In genomic region chr11:61949169-61950034, GRCh38 we compare ENCODE assay signal across 1 cellular context.
A peak's percentile ranks its signal among the peaks of the same experiment; 100 is the strongest.
TF ChIP-seq lines count a peak whose summit lies in the region.

No MANE protein-coding gene starts in this region.

TF ChIP-seq in HEK293, 187 proteins besides CTCF, POLR2A, EP300 and RAD21 (continued from another document):
- TF ChIP-seq ZNF394 (tag by site-specific recombination; IDR thresholded peaks at IDR 0.05; ENCODE audit: borderline replicate concordance) = peak; percentile 81
- no peak for TF ChIP-seq ZNF623 (tag by site-specific recombination; IDR thresholded peaks at IDR 0.05)
- no peak for TF ChIP-seq ZNF112 (tag by site-specific recombination; IDR thresholded peaks at IDR 0.05)
- peak; percentile 91 for TF ChIP-seq MZF1 (tag by site-specific recombination; IDR thresholded peaks at IDR 0.05; ENCODE audit: borderline replicate concordance)
- TF ChIP-seq ZNF341 (tag by site-specific recombination; IDR thresholded peaks at IDR 0.05; ENCODE audit: low read depth) = peak; percentile 99
- no peak for TF ChIP-seq ZNF302 (tag by site-specific recombination; IDR thresholded peaks at IDR 0.05; ENCODE audit: low read depth)
- no peak for TF ChIP-seq ZNF391 (tag by site-specific recombination; IDR thresholded peaks at IDR 0.05; ENCODE audit: borderline replicate concordance, low read depth)
- no peak for TF ChIP-seq SETDB1 (IDR thresholded peaks at IDR 0.05; ENCODE audit: insufficient read length, low read length)
- TF ChIP-seq ZNF221 (tag by site-specific recombination; IDR thresholded peaks at IDR 0.05; ENCODE audit: borderline replicate concordance) = no peak
- TF ChIP-seq ZSCAN23 (tag by site-specific recombination; IDR thresholded peaks at IDR 0.05) = no peak
- TF ChIP-seq ZNF335 (tag by site-specific recombination; conservative IDR thresholded peaks at IDR 0.05) = peak; percentile 48; the same call in 1 of the 2 replicates
- TF ChIP-seq IKZF3 (tag by site-specific recombination; IDR thresholded peaks at IDR 0.05) = peak; percentile 60
- no peak for TF ChIP-seq ZNF10 (tag by site-specific recombination; IDR thresholded peaks at IDR 0.05)
- no peak for TF ChIP-seq ZNF621 (tag by site-specific recombination; IDR thresholded peaks at IDR 0.05)
- TF ChIP-seq, protein P1, sequence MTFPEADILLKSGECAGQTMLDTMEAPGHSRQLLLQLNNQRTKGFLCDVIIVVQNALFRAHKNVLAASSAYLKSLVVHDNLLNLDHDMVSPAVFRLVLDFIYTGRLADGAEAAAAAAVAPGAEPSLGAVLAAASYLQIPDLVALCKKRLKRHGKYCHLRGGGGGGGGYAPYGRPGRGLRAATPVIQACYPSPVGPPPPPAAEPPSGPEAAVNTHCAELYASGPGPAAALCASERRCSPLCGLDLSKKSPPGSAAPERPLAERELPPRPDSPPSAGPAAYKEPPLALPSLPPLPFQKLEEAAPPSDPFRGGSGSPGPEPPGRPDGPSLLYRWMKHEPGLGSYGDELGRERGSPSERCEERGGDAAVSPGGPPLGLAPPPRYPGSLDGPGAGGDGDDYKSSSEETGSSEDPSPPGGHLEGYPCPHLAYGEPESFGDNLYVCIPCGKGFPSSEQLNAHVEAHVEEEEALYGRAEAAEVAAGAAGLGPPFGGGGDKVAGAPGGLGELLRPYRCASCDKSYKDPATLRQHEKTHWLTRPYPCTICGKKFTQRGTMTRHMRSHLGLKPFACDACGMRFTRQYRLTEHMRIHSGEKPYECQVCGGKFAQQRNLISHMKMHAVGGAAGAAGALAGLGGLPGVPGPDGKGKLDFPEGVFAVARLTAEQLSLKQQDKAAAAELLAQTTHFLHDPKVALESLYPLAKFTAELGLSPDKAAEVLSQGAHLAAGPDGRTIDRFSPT (tag by site-specific recombination; IDR thresholded peaks at IDR 0.05) = no peak
- TF ChIP-seq, protein P2, sequence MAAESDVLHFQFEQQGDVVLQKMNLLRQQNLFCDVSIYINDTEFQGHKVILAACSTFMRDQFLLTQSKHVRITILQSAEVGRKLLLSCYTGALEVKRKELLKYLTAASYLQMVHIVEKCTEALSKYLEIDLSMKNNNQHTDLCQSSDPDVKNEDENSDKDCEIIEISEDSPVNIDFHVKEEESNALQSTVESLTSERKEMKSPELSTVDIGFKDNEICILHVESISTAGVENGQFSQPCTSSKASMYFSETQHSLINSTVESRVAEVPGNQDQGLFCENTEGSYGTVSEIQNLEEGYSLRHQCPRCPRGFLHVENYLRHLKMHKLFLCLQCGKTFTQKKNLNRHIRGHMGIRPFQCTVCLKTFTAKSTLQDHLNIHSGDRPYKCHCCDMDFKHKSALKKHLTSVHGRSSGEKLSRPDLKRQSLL (tag by site-specific recombination; IDR thresholded peaks at IDR 0.05) = 0 out of 2 replicates have a peak, but pooled peaks have one; percentile 50
- peak; percentile 59 for TF ChIP-seq ZNF692 (tag by site-specific recombination; IDR thresholded peaks at IDR 0.05)
- TF ChIP-seq ZNF266 (tag by site-specific recombination; IDR thresholded peaks at IDR 0.05; ENCODE audit: low read depth) = no peak
- TF ChIP-seq SP2 (tag by site-specific recombination; IDR thresholded peaks at IDR 0.05) = peak; percentile 66
- peak; percentile 73 for TF ChIP-seq ZBTB21 (tag by site-specific recombination; IDR thresholded peaks at IDR 0.05)
- no peak for TF ChIP-seq PRDM1 (tag by site-specific recombination; IDR thresholded peaks at IDR 0.05)
- TF ChIP-seq, protein P3, sequence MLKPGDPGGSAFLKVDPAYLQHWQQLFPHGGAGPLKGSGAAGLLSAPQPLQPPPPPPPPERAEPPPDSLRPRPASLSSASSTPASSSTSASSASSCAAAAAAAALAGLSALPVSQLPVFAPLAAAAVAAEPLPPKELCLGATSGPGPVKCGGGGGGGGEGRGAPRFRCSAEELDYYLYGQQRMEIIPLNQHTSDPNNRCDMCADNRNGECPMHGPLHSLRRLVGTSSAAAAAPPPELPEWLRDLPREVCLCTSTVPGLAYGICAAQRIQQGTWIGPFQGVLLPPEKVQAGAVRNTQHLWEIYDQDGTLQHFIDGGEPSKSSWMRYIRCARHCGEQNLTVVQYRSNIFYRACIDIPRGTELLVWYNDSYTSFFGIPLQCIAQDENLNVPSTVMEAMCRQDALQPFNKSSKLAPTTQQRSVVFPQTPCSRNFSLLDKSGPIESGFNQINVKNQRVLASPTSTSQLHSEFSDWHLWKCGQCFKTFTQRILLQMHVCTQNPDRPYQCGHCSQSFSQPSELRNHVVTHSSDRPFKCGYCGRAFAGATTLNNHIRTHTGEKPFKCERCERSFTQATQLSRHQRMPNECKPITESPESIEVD (tag by site-specific recombination; IDR thresholded peaks at IDR 0.05) = peak; percentile 52
- TF ChIP-seq ZNF311 (tag by site-specific recombination; IDR thresholded peaks at IDR 0.05; ENCODE audit: borderline replicate concordance) = no peak
- peak; percentile 84 for TF ChIP-seq SCRT2 (tag by site-specific recombination; IDR thresholded peaks at IDR 0.05)
- TF ChIP-seq, protein P4, sequence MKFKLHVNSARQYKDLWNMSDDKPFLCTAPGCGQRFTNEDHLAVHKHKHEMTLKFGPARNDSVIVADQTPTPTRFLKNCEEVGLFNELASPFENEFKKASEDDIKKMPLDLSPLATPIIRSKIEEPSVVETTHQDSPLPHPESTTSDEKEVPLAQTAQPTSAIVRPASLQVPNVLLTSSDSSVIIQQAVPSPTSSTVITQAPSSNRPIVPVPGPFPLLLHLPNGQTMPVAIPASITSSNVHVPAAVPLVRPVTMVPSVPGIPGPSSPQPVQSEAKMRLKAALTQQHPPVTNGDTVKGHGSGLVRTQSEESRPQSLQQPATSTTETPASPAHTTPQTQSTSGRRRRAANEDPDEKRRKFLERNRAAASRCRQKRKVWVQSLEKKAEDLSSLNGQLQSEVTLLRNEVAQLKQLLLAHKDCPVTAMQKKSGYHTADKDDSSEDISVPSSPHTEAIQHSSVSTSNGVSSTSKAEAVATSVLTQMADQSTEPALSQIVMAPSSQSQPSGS (tag by site-specific recombination; IDR thresholded peaks at IDR 0.05; ENCODE audit: low read depth) = peak; percentile 99
- TF ChIP-seq ZBTB8A (tag by site-specific recombination; IDR thresholded peaks at IDR 0.05) = peak; percentile 31
- TF ChIP-seq, protein P5, sequence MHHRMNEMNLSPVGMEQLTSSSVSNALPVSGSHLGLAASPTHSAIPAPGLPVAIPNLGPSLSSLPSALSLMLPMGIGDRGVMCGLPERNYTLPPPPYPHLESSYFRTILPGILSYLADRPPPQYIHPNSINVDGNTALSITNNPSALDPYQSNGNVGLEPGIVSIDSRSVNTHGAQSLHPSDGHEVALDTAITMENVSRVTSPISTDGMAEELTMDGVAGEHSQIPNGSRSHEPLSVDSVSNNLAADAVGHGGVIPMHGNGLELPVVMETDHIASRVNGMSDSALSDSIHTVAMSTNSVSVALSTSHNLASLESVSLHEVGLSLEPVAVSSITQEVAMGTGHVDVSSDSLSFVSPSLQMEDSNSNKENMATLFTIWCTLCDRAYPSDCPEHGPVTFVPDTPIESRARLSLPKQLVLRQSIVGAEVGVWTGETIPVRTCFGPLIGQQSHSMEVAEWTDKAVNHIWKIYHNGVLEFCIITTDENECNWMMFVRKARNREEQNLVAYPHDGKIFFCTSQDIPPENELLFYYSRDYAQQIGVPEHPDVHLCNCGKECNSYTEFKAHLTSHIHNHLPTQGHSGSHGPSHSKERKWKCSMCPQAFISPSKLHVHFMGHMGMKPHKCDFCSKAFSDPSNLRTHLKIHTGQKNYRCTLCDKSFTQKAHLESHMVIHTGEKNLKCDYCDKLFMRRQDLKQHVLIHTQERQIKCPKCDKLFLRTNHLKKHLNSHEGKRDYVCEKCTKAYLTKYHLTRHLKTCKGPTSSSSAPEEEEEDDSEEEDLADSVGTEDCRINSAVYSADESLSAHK (tag by site-specific recombination; IDR thresholded peaks at IDR 0.05) = peak; percentile 37; the same call in 1 of the 2 replicates
- TF ChIP-seq ZNF423 (tag by site-specific recombination; IDR thresholded peaks at IDR 0.05) = no peak
- TF ChIP-seq TCF7L2 (IDR thresholded peaks at IDR 0.05; ENCODE audit: borderline replicate concordance, low read depth, low read length) = no peak
- no peak for TF ChIP-seq MEIS1 (CRISPR knock-in tag; IDR thresholded peaks at IDR 0.05; ENCODE audit: borderline replicate concordance)
